In genomic region chr9:75088646-75089368, GRCh38 we compare ENCODE assay signal across 9 cellular contexts. TPM values are rescaled to one million over a fixed set of nuclear protein-coding genes. Genes with fewer than 3 reads are reported as not detected.
DNase-seq lines count a peak whose midpoint lies in the region; ATAC-seq, FAIRE-seq and TF ChIP-seq lines count a peak whose summit lies in the region.
"Had no signal": no experiment of that assay in that cellular context is flagged by ENCODE, and none has a peak within 500 bp of the region (broad histone marks: within the 10 kb centered on the region; RNA-seq: fewer than 3 reads in every experiment).

No MANE protein-coding gene starts in this region.

- intact Hi-C loops in endothelial cell of umbilical vein (cut with micrococcal nuclease) = loop anchor here (1.0 to 5.0 kb wide), 5 partner anchors 19 to 148 kb away; partner anchors contain the start of gene CARNMT1

- H3K27me3 ChIP-seq in endothelial cell of umbilical vein (ENCODE audit: control insufficient read depth in 2 of 2, insufficient read depth in 2 of 2, low read length in 2 of 2) (no peaks in the 10 kb centered on the region), mesendoderm (ENCODE audit: insufficient read depth, low read length, poor library complexity) (no peaks in the 10 kb centered on the region), thymus (ENCODE audit: control insufficient read depth, insufficient read depth) (no peaks in the 10 kb centered on the region)

- peaks cover 2% of the 10 kb centered on the region for H4K20me1 ChIP-seq in endothelial cell of umbilical vein (replicated peaks; ENCODE audit: control insufficient read depth, extremely low read depth, insufficient read depth, low read length)

- peak overlapping the region; percentile 86 for H3K9ac ChIP-seq in endothelial cell of umbilical vein (replicated peaks; ENCODE audit: extremely low read depth, insufficient read depth, low read length)
- H3K9ac ChIP-seq in mesendoderm (ENCODE audit: low read length) = peak overlapping the region; percentile 81

- TF ChIP-seq CTCF in endothelial cell of umbilical vein (IDR thresholded peaks at IDR 0.05; ENCODE audit: extremely low read depth in 1 of 2, insufficient read depth in 1 of 2, low read depth in 1 of 2, low read length in 2 of 2) = peak in 1 of 2 donors; percentile 12

- H3K18ac ChIP-seq in mesendoderm (ENCODE audit: low read length) = peak overlapping the region; percentile 16

- H3K4ac ChIP-seq in mesendoderm (ENCODE audit: low read depth, low read length) = no peak overlapping the region

- H3K27ac Mint-ChIP-seq in activated CD4-positive, alpha-beta T cell treated with anti-CD3 and anti-CD28 coated beads, Interleukin-2, amount 10 ng/mL, durations not matched to agents 7 days and 5 days = peak overlapping the region; percentile 94

- no peak overlapping the region for H4K5ac ChIP-seq in mesendoderm (ENCODE audit: low read length)

- no peaks in the 10 kb centered on the region for H3K9me3 Mint-ChIP-seq in activated CD4-positive, alpha-beta T cell treated with anti-CD3 and anti-CD28 coated beads, Interleukin-2, amount 10 ng/mL, durations not matched to agents 7 days and 5 days

- H3K27ac ChIP-seq in endothelial cell of umbilical vein (ENCODE audit: insufficient read depth, low read depth, low read length) = peak overlapping the region; percentile 73
- peak overlapping the region; percentile 87 for H3K27ac ChIP-seq in mesendoderm (ENCODE audit: low read depth, low read length)
- H3K27ac ChIP-seq in thymus (ENCODE audit: low read depth) = peak overlapping the region; percentile 98

- H2AFZ ChIP-seq in endothelial cell of umbilical vein (ENCODE audit: low read depth, low read length) = peak overlapping the region; percentile 86

- H3K9me1 ChIP-seq in endothelial cell of umbilical vein (replicated peaks; ENCODE audit: control insufficient read depth, extremely low read depth, insufficient read depth, low read length) = no peaks in the 10 kb centered on the region

- no peaks in the 10 kb centered on the region for H3K27me3 Mint-ChIP-seq in activated CD4-positive, alpha-beta T cell treated with anti-CD3 and anti-CD28 coated beads, Interleukin-2, amount 10 ng/mL, durations not matched to agents 7 days and 5 days

- H3K36me3 Mint-ChIP-seq in activated CD4-positive, alpha-beta T cell treated with anti-CD3 and anti-CD28 coated beads, Interleukin-2, amount 10 ng/mL, durations not matched to agents 7 days and 5 days (ENCODE audit: low read depth) = peaks cover 41% of the 10 kb centered on the region

- H2BK5ac ChIP-seq in mesendoderm (ENCODE audit: low read length) = no peak overlapping the region

- H2BK15ac ChIP-seq in mesendoderm (replicated peaks; ENCODE audit: low read depth) = no peak overlapping the region

- POLR2A ChIA-PET in activated CD4-positive, alpha-beta T cell treated with anti-CD3 and anti-CD28 coated beads, Interleukin-2, amount 10 ng/mL, durations not matched to agents 7 days and 5 days (lab: Charles Lee) = interaction anchor here (1.0 to 1.6 kb wide), 4 partner anchors 59 to 321 kb away, joined by 3 to 13 read pairs (median 8); partner anchors contain the start of gene CARNMT1
- POLR2A ChIA-PET in endothelial cell of umbilical vein (lab: Charles Lee) = interaction anchor here (0.5 to 2.0 kb wide), 3 partner anchors 19 to 81 kb away, joined by 4 to 11 read pairs (median 4); no protein-coding TSS in a partner anchor

- no CpG with 5 or more reads among the region's 43 CpGs for WGBS in mesendoderm (ENCODE audit: extremely low coverage, insufficient coverage, low lambda C conversion rate)
- WGBS in thymus = under 1% methylated on average over 43 of the region's 43 CpGs

- no peak overlapping the region for H2BK120ac ChIP-seq in mesendoderm (ENCODE audit: low read depth, low read length)

- H3K36me3 ChIP-seq in endothelial cell of umbilical vein (ENCODE audit: control insufficient read depth in 2 of 2, extremely low read depth in 1 of 2, insufficient read depth in 2 of 2, low read length in 2 of 2) = no peaks in the 10 kb centered on the region
- H3K36me3 ChIP-seq in mesendoderm (ENCODE audit: control insufficient read depth, insufficient read depth, low read length) = no peaks in the 10 kb centered on the region
- H3K36me3 ChIP-seq in thymus (ENCODE audit: control insufficient read depth, insufficient read depth) = no peaks in the 10 kb centered on the region

- H3K79me1 ChIP-seq in mesendoderm (ENCODE audit: low read length) = peaks cover 8% of the 10 kb centered on the region

- peaks cover 49% of the 10 kb centered on the region for H3K79me2 ChIP-seq in endothelial cell of umbilical vein (ENCODE audit: control insufficient read depth, insufficient read depth, low read length)
- H3K79me2 ChIP-seq in mesendoderm (ENCODE audit: control insufficient read depth, insufficient read depth, low read length) = peaks cover 8% of the 10 kb centered on the region

- dilution Hi-C loops in endothelial cell of umbilical vein (cut with MboI; ENCODE audit: extremely low pct_ligation_motif_present, low sequenced_read_pairs) = no loop called here

- H3K56ac ChIP-seq in mesendoderm (ENCODE audit: low read length) = peak overlapping the region; percentile 87

- H3K9me3 ChIP-seq in endothelial cell of umbilical vein (replicated peaks; ENCODE audit: control insufficient read depth, insufficient read depth, low read length) = no peaks in the 10 kb centered on the region
- no peaks in the 10 kb centered on the region for H3K9me3 ChIP-seq in thymus (ENCODE audit: control insufficient read depth)

- H3K4me1 ChIP-seq in endothelial cell of umbilical vein (ENCODE audit: control insufficient read depth, extremely low read depth, insufficient read depth, low read length) (peaks cover 23% of the 10 kb centered on the region), mesendoderm (ENCODE audit: control insufficient read depth, low read depth, low read length) (peaks cover 7% of the 10 kb centered on the region), thymus (ENCODE audit: control insufficient read depth, insufficient read depth, low read length) (peaks cover 11% of the 10 kb centered on the region)

- no peak overlapping the region for H4K8ac ChIP-seq in mesendoderm (ENCODE audit: low read depth, low read length)

- H2AK5ac ChIP-seq in mesendoderm (ENCODE audit: low read length) = no peak overlapping the region

- FAIRE-seq in GM18507 (lab: Jason Lieb, UNC) (peak; percentile 88), endothelial cell of umbilical vein (lab: Jason Lieb, UNC) (peak; percentile 74)
- FAIRE-seq: TTC549 had no signal

- H3K4me3 Mint-ChIP-seq in activated CD4-positive, alpha-beta T cell treated with anti-CD3 and anti-CD28 coated beads, Interleukin-2, amount 10 ng/mL, durations not matched to agents 7 days and 5 days = peak overlapping the region; percentile 98

- peaks cover 59% of the 10 kb centered on the region for H3K4me1 Mint-ChIP-seq in activated CD4-positive, alpha-beta T cell treated with anti-CD3 and anti-CD28 coated beads, Interleukin-2, amount 10 ng/mL, durations not matched to agents 7 days and 5 days

- CTCF ChIA-PET in activated CD4-positive, alpha-beta T cell treated with anti-CD3 and anti-CD28 coated beads, Interleukin-2, amount 10 ng/mL, durations not matched to agents 7 days and 5 days (lab: Charles Lee) = interaction anchor here (0.6 to 1.1 kb wide), 4 partner anchors 11 to 1228 kb away, joined by 3 to 4 read pairs (median 3); no protein-coding TSS in a partner anchor
- CTCF ChIA-PET in endothelial cell of umbilical vein (lab: Charles Lee) = interaction anchor here (0.7 to 4.2 kb wide), 11 partner anchors 9 to 136 kb away, joined by 3 to 24 read pairs (median 4); partner anchors contain the start of gene C9orf40

- peak; percentile 35 for ATAC-seq in HG02885 (IDR thresholded peaks at IDR 0.05; ENCODE audit: poor library complexity, unreplicated experiment)

- BruUV-seq in endothelial cell of umbilical vein (replicated peaks; lab: Mats Ljungman, UMichigan) = TSS peak; percentile 36

- no peak overlapping the region for H3K23ac ChIP-seq in mesendoderm (ENCODE audit: low read length)

- DNase-seq in AML-193 (lab: John Stamatoyannopoulos, UW) (peak; percentile 81 to 89), GM18507 (ENCODE audit: extremely low spot score, insufficient read length, low read depth) (no peak), NCI-H1930 (lab: John Stamatoyannopoulos, UW) (peak; percentile 40 to 43), endothelial cell of umbilical vein (ENCODE audit: low read depth, low spot score) (peak; percentile 54), mesendoderm (peak; percentile 89)
- DNase-seq in activated CD4-positive, alpha-beta T cell treated with anti-CD3 and anti-CD28 coated beads, Interleukin-2, amount 10 ng/mL, durations not matched to agents 7 days and 5 days = no peak

- H3K4me2 ChIP-seq in endothelial cell of umbilical vein (ENCODE audit: insufficient read depth, low read length) (peak overlapping the region; percentile 89), mesendoderm (ENCODE audit: low read length) (peak overlapping the region; percentile 77)

- peak overlapping the region; percentile 75 to 90 (median 79) for H3K4me3 ChIP-seq in endothelial cell of umbilical vein (replicated peaks in 1 of 3; ENCODE audit: insufficient read depth in 1 of 3, low read depth in 1 of 3, low read length in 3 of 3)
- peak overlapping the region; percentile 70 for H3K4me3 ChIP-seq in mesendoderm (ENCODE audit: low read length)
- H3K4me3 ChIP-seq in thymus (ENCODE audit: low read length) = peak overlapping the region; percentile 91

- TF ChIP-seq POLR2A in endothelial cell of umbilical vein (IDR thresholded peaks at IDR 0.05; ENCODE audit: low read depth, low read length) = no peak

RNA-seq across cellular contexts. Expression of gene OSTF1, which starts 0.5 kb away (rescaled TPM):
- 100 to 1,000 TPM; 117 to 139 TPM for total RNA-seq in activated CD4-positive, alpha-beta T cell treated with anti-CD3 and anti-CD28 coated beads, Interleukin-2, amount 10 ng/mL, durations not matched to agents 7 days and 5 days
- total RNA-seq in endothelial cell of umbilical vein = 70.9 and 73.6 TPM in 2 replicates
- polyA plus RNA-seq in endothelial cell of umbilical vein = 20.8 and 23.5 TPM in 2 replicates
- 34.0 and 35.4 TPM in 2 replicates for polyA plus RNA-seq in endothelial cell of umbilical vein (2011; cell fraction: cytosol; rRNA removed)
- 21.6 and 22.7 TPM in 2 replicates for polyA plus RNA-seq in endothelial cell of umbilical vein (2011; cell fraction: nucleus; rRNA removed)
- 83.2 and 84.4 TPM in 2 replicates for polyA plus RNA-seq in endothelial cell of umbilical vein (2012)
- 39.7 and 46.3 TPM in 2 replicates for polyA minus RNA-seq in endothelial cell of umbilical vein
- polyA minus RNA-seq in endothelial cell of umbilical vein (2011; cell fraction: cytosol; rRNA and poly(A)+ RNA removed) = 22.7 TPM
- polyA minus RNA-seq in endothelial cell of umbilical vein (2011; cell fraction: nucleus; rRNA and poly(A)+ RNA removed) = 15.8 and 20.4 TPM in 2 replicates
- polyA plus RNA-seq in mesendoderm (2013, experiment 1 of 2) = 16.5 TPM
- polyA plus RNA-seq in mesendoderm (2013, experiment 2 of 2) = 17.2 TPM
- polyA plus RNA-seq in thymus = 80.5 TPM

RNA-seq across cellular contexts. Expression of gene NMRK1, which starts 0.9 kb away (rescaled TPM):
- 10 to 100 TPM; 43.5 to 53.2 TPM for total RNA-seq in activated CD4-positive, alpha-beta T cell treated with anti-CD3 and anti-CD28 coated beads, Interleukin-2, amount 10 ng/mL, durations not matched to agents 7 days and 5 days
- total RNA-seq in endothelial cell of umbilical vein = 32.6 and 36.5 TPM in 2 replicates
- 17.4 and 24.3 TPM in 2 replicates for polyA plus RNA-seq in endothelial cell of umbilical vein
- polyA plus RNA-seq in endothelial cell of umbilical vein (2011; cell fraction: cytosol; rRNA removed) = 22.9 and 29.4 TPM in 2 replicates
- polyA plus RNA-seq in endothelial cell of umbilical vein (2011; cell fraction: nucleus; rRNA removed) = 66.4 and 72.0 TPM in 2 replicates
- polyA plus RNA-seq in endothelial cell of umbilical vein (2012) = 12.1 and 17.9 TPM in 2 replicates
- 8.5 and 11.4 TPM in 2 replicates for polyA minus RNA-seq in endothelial cell of umbilical vein
- 3.9 TPM for polyA minus RNA-seq in endothelial cell of umbilical vein (2011; cell fraction: cytosol; rRNA and poly(A)+ RNA removed)
- polyA minus RNA-seq in endothelial cell of umbilical vein (2011; cell fraction: nucleus; rRNA and poly(A)+ RNA removed) = 16.8 and 22.8 TPM in 2 replicates
- polyA plus RNA-seq in mesendoderm (2013, experiment 1 of 2) = 7.8 TPM
- 7.5 TPM for polyA plus RNA-seq in mesendoderm (2013, experiment 2 of 2)
- polyA plus RNA-seq in thymus = 126 TPM

Comparison
In these comparisons a context has a peak if more than half of its experiments do, and no peak if none do; other contexts are left out.
1. DNase-seq: peak in AML-193 (2 of 2), NCI-H1930 (2 of 2), endothelial cell of umbilical vein (single experiment) and mesendoderm (single experiment); none in GM18507 (single experiment) and activated CD4-positive, alpha-beta T cell treated with anti-CD3 and anti-CD28 coated beads, Interleukin-2, amount 10 ng/mL, durations not matched to agents 7 days and 5 days (single experiment).
2. Peak in every context shown above with its lines, with median percentiles within 50 percentile points of each other: H3K27ac ChIP-seq and H3K4me3 ChIP-seq.